Comparison of ENCODE assay signal across 6 cellular contexts in genomic region chr18:42233908-42234307, GRCh38.
"Had no signal": no experiment of that assay in that cellular context is flagged by ENCODE, and none has a peak within 500 bp of the region (broad histone marks: within the 10 kb centered on the region; RNA-seq: fewer than 3 reads in every experiment).

No MANE protein-coding gene starts in this region.

- H3K9me3 Mint-ChIP-seq: GM23338 had no signal

- DNase-seq: H9, HCEC 1CT, IMR-90, KG1 had no signal

- H3K4me3 Mint-ChIP-seq: GM23338, H9 had no signal

- H3K4me2 ChIP-seq: GM23338 had no signal

- ATAC-seq: GM23338, K562 had no signal

- H3K27ac Mint-ChIP-seq: GM23338, H9 had no signal

- H3K4me3 ChIP-seq: GM23338, K562 had no signal
